11 cellular contexts compared by ENCODE assay signal in genomic region chr15:77992356-77993222, GRCh38.
A peak's percentile ranks its signal among the peaks of the same experiment; 100 is the strongest.
DNase-seq lines count a peak whose midpoint lies in the region; ATAC-seq and TF ChIP-seq lines count a peak whose summit lies in the region.
"Had no signal": no experiment of that assay in that cellular context is flagged by ENCODE, and none has a peak within 500 bp of the region (broad histone marks: within the 10 kb centered on the region; RNA-seq: fewer than 3 reads in every experiment).

No MANE protein-coding gene starts in this region.

- no peak for TF ChIP-seq POLR2A in suprapubic skin (IDR thresholded peaks at IDR 0.05)

- peak overlapping the region; percentile 49 for H3K27ac Mint-ChIP-seq in mesothelial cell of epicardium
- H3K27ac Mint-ChIP-seq: GM23338 had no signal

- no peaks in the 10 kb centered on the region for H3K9me3 Mint-ChIP-seq in mesothelial cell of epicardium
- H3K9me3 Mint-ChIP-seq: GM23338 had no signal

- no peaks in the 10 kb centered on the region for H3K9me3 ChIP-seq in Panc1 (ENCODE audit: control insufficient read depth, insufficient read depth, low read depth, low read length)
- no peaks in the 10 kb centered on the region for H3K9me3 ChIP-seq in suprapubic skin

- H3K27ac ChIP-seq in Panc1 (ENCODE audit: low read length) (peak overlapping the region; percentile 82), coronary artery (peak overlapping the region; percentile 82 to 89), suprapubic skin (peak overlapping the region; percentile 90)

- no peaks in the 10 kb centered on the region for H3K36me3 Mint-ChIP-seq in mesothelial cell of epicardium

- peaks cover 10% of the 10 kb centered on the region for H3K4me1 Mint-ChIP-seq in mesothelial cell of epicardium

- H3K4me1 ChIP-seq in Panc1 (ENCODE audit: control insufficient read depth, insufficient read depth, low read length) (peaks cover 49% of the 10 kb centered on the region), suprapubic skin (peaks cover 81% of the 10 kb centered on the region)

- H3K4me3 Mint-ChIP-seq in mesothelial cell of epicardium, result no peak overlapping the region
- H3K4me3 Mint-ChIP-seq: GM23338 had no signal

- H3K36me3 ChIP-seq in Panc1 (ENCODE audit: control insufficient read depth, insufficient read depth, low read length) (no peaks in the 10 kb centered on the region; the same call in 1 of the 2 replicates), suprapubic skin (peaks cover under 1% of the 10 kb centered on the region)

- WGBS in suprapubic skin, result 61% methylated on average over 18 of the region's 28 CpGs

- CTCF ChIA-PET in Panc1 (lab: Charles Lee), result no interaction called here

- TF ChIP-seq CTCF in Panc1 (IDR thresholded peaks at IDR 0.05), result no peak
- no peak for TF ChIP-seq CTCF in coronary artery (IDR thresholded peaks at IDR 0.05)
- no peak for TF ChIP-seq CTCF in mesothelial cell of epicardium (IDR thresholded peaks at IDR 0.05; ENCODE audit: unreplicated experiment)
- TF ChIP-seq CTCF in suprapubic skin (IDR thresholded peaks at IDR 0.05), result no peak

- H3K4me3 ChIP-seq in Panc1 (ENCODE audit: low read depth in 2 of 2, low read length in 2 of 2) (no peak overlapping the region), coronary artery (no peak overlapping the region), suprapubic skin (no peak overlapping the region)
- H3K4me3 ChIP-seq: GM23338 had no signal

- intact Hi-C loops in Panc1 (cut with micrococcal nuclease; ENCODE audit: unreplicated experiment), result no loop called here

- ATAC-seq in Panc1, result no peak
- no peak for ATAC-seq in HG02759 (IDR thresholded peaks at IDR 0.05; ENCODE audit: unreplicated experiment)
- ATAC-seq in GM21576 (IDR thresholded peaks at IDR 0.05; ENCODE audit: unreplicated experiment), result no peak
- ATAC-seq: GM23338 had no signal

- POLR2A ChIA-PET in Panc1 (lab: Charles Lee), result no interaction called here

- no peaks in the 10 kb centered on the region for H3K27me3 Mint-ChIP-seq in mesothelial cell of epicardium (ENCODE audit: low read depth)

- BruUV-seq in Panc1 (replicated peaks; lab: Mats Ljungman, UMichigan), result no TSS peak

- no peak for DNase-seq in Panc1 (ENCODE audit: low read depth, low spot score)
- no peak for DNase-seq in coronary artery (ENCODE audit: low spot score)
- DNase-seq in mesothelial cell of epicardium (ENCODE audit: low spot score in 2 of 2, unreplicated experiment in 2 of 2), result no peak
- peak in 1 of 2 donors; percentile 65 for DNase-seq in suprapubic skin (ENCODE audit: low spot score in 2 of 2)
- DNase-seq in NCI-H2227 treated with DMSO at 0.1 percent for 48 hours (lab: John Stamatoyannopoulos, UW), result no peak
- DNase-seq in DMS79 treated with DMSO at 0.1 percent for 48 hours (lab: John Stamatoyannopoulos, UW), result no peak
- DNase-seq: DND-41, T-helper 9 cell had no signal

- in situ Hi-C loops in Panc1 (cut with HindIII; ENCODE audit: low pct_unique_long_range_greater_than_20kb, low sequenced_read_pairs), result no loop called here

- no peak for TF ChIP-seq EP300 in suprapubic skin (IDR thresholded peaks at IDR 0.05)

- H3K27me3 ChIP-seq in Panc1 (ENCODE audit: control insufficient read depth, insufficient read depth, low read length) (no peaks in the 10 kb centered on the region), suprapubic skin (no peaks in the 10 kb centered on the region)
